Comparison of ENCODE assay signal across 1 cellular context in the genomic region with DNA sequence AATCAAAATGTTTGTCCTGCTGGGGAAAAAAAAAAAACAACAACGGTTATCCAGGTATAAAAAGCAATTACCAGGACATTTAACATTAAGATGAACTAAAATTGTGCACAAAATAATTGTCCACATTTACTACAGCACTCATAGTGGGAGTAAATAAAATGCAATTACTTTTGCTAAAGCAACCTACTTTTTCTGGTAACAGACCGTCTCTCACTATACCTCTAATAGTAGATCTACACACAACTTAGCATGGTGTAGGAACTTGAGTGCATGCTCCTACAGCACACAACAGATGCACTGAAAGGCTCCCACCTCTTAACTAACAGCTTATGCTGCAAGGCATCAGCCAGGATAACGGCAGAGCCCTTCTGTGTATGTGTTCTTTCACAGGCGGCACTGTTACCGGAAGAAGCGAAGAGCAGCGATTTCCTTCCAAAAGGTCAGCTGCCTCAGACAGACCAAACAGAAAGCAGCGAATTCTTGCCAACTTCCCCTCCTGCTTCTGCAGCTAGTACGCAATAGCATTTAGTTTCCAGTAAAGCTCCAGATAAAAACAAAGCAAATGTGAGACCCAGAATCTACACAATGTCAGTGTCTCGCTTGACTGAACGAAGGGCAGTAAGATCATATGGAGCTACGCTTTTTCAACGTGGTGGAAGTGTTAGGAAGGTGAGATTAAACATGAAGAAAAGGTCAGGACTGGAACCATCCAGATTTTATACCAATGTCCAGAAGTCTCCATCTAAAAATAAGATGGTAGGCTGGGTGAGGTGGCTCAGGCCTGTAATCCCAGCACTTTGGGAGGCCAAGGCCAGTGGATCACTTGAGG.
TF ChIP-seq lines count a peak whose summit lies in the region.

No MANE protein-coding gene starts in this region.

TF ChIP-seq in K562, 482 proteins besides CTCF, POLR2A, EP300 and RAD21:
- TF ChIP-seq, protein P1, sequence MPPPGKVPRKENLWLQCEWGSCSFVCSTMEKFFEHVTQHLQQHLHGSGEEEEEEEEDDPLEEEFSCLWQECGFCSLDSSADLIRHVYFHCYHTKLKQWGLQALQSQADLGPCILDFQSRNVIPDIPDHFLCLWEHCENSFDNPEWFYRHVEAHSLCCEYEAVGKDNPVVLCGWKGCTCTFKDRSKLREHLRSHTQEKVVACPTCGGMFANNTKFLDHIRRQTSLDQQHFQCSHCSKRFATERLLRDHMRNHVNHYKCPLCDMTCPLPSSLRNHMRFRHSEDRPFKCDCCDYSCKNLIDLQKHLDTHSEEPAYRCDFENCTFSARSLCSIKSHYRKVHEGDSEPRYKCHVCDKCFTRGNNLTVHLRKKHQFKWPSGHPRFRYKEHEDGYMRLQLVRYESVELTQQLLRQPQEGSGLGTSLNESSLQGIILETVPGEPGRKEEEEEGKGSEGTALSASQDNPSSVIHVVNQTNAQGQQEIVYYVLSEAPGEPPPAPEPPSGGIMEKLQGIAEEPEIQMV (tag; conservative IDR thresholded peaks at IDR 0.05; ENCODE audit: low read depth) = 0 out of 2 replicates have a peak, but pooled peaks have one; percentile 57
- TF ChIP-seq, protein P2, sequence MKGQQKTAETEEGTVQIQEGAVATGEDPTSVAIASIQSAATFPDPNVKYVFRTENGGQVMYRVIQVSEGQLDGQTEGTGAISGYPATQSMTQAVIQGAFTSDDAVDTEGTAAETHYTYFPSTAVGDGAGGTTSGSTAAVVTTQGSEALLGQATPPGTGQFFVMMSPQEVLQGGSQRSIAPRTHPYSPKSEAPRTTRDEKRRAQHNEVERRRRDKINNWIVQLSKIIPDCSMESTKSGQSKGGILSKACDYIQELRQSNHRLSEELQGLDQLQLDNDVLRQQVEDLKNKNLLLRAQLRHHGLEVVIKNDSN (CRISPR knock-in tag; IDR thresholded peaks at IDR 0.05) = peak; percentile 48; the same call in 1 of the 2 replicates
- TF ChIP-seq XRCC3 (IDR thresholded peaks at IDR 0.05) = no peak
